2 cellular contexts compared by ENCODE assay signal in the genomic region with DNA sequence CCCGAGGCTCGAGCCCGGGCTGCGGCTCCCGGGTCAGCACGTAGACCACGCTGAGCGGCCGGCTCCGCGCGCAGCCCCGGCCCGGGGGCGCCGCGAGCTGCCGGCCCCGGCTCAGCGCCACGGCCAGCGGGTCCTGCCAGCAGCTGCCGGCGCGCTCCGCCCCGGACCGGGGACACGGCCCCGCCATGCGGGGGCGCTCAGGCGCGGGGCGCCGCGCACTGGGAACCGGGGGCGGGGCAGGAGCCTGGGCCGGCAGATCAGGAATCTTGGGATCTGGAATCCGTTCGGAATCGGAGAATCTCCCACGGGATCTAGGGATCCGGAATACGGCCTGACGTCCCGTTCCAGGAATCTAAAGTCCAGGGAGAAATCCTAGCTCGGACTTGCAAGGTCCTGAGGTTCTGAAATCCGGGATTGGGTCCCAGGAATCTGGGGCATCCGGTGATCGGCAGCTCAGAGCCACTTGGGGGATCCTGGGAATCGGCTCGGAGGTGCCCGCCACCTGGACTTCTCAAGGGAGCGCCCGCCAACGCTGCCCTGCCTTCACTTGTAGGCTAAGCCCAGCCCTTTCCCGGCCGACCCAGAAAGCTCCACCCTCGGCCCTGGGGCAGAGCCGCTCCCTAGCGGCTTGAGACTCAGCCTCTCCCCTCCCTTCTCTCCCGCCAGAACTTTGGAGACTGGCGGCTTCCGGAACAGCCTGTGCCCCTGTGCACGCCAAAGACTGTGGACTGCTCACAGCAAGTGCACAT.
A peak's percentile ranks its signal among the peaks of the same experiment; 100 is the strongest.
TF ChIP-seq lines count a peak whose summit lies in the region.

A gene with protein sequence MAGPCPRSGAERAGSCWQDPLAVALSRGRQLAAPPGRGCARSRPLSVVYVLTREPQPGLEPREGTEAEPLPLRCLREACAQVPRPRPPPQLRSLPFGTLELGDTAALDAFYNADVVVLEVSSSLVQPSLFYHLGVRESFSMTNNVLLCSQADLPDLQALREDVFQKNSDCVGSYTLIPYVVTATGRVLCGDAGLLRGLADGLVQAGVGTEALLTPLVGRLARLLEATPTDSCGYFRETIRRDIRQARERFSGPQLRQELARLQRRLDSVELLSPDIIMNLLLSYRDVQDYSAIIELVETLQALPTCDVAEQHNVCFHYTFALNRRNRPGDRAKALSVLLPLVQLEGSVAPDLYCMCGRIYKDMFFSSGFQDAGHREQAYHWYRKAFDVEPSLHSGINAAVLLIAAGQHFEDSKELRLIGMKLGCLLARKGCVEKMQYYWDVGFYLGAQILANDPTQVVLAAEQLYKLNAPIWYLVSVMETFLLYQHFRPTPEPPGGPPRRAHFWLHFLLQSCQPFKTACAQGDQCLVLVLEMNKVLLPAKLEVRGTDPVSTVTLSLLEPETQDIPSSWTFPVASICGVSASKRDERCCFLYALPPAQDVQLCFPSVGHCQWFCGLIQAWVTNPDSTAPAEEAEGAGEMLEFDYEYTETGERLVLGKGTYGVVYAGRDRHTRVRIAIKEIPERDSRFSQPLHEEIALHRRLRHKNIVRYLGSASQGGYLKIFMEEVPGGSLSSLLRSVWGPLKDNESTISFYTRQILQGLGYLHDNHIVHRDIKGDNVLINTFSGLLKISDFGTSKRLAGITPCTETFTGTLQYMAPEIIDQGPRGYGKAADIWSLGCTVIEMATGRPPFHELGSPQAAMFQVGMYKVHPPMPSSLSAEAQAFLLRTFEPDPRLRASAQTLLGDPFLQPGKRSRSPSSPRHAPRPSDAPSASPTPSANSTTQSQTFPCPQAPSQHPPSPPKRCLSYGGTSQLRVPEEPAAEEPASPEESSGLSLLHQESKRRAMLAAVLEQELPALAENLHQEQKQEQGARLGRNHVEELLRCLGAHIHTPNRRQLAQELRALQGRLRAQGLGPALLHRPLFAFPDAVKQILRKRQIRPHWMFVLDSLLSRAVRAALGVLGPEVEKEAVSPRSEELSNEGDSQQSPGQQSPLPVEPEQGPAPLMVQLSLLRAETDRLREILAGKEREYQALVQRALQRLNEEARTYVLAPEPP (N-terminal part only) (minus strand): TSS at position 551 of the 749 bp plus-strand sequence. CDS start 364 bp downstream, at position 187.

TF ChIP-seq in HEK293, 187 proteins besides CTCF, POLR2A, EP300 and RAD21 (continues in another document):
- TF ChIP-seq, protein P1, sequence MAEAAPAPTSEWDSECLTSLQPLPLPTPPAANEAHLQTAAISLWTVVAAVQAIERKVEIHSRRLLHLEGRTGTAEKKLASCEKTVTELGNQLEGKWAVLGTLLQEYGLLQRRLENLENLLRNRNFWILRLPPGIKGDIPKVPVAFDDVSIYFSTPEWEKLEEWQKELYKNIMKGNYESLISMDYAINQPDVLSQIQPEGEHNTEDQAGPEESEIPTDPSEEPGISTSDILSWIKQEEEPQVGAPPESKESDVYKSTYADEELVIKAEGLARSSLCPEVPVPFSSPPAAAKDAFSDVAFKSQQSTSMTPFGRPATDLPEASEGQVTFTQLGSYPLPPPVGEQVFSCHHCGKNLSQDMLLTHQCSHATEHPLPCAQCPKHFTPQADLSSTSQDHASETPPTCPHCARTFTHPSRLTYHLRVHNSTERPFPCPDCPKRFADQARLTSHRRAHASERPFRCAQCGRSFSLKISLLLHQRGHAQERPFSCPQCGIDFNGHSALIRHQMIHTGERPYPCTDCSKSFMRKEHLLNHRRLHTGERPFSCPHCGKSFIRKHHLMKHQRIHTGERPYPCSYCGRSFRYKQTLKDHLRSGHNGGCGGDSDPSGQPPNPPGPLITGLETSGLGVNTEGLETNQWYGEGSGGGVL (tag by site-specific recombination; IDR thresholded peaks at IDR 0.05): no peak
- TF ChIP-seq ZNF571 (tag by site-specific recombination; IDR thresholded peaks at IDR 0.05) (no peak), ZNF501 (tag by site-specific recombination; IDR thresholded peaks at IDR 0.05) (peak; percentile 67; the same call in 1 of the 2 replicates), ZNF37A (tag by site-specific recombination; IDR thresholded peaks at IDR 0.05) (no peak), ZNF610 (tag by site-specific recombination; IDR thresholded peaks at IDR 0.05; ENCODE audit: borderline replicate concordance) (peak; percentile 98), ZNF558 (tag by site-specific recombination; IDR thresholded peaks at IDR 0.05) (0 out of 2 replicates have a peak, but pooled peaks have one; percentile 39), ZNF324 (tag by site-specific recombination; IDR thresholded peaks at IDR 0.05) (0 out of 2 replicates have a peak, but pooled peaks have one; percentile 29), EGR2 (tag by site-specific recombination; IDR thresholded peaks at IDR 0.05; ENCODE audit: low read depth) (peak; percentile 27; the same call in 1 of the 2 replicates), ZNF768 (tag by site-specific recombination; IDR thresholded peaks at IDR 0.05) (no peak; the same call in 1 of the 2 replicates), HIC1 (tag by site-specific recombination; IDR thresholded peaks at IDR 0.05) (no peak), ZIC2 (tag by site-specific recombination; IDR thresholded peaks at IDR 0.05) (no peak), ZNF76 (tag by site-specific recombination; IDR thresholded peaks at IDR 0.05; ENCODE audit: borderline replicate concordance, low read depth) (peak; percentile 81), ZNF561 (tag by site-specific recombination; IDR thresholded peaks at IDR 0.05; ENCODE audit: borderline replicate concordance) (no peak; the same call in 1 of the 2 replicates), ZNF600 (tag by site-specific recombination; IDR thresholded peaks at IDR 0.05) (peak; percentile 98), BCL11A (tag by site-specific recombination; IDR thresholded peaks at IDR 0.05; ENCODE audit: low read depth) (no peak), ZNF785 (tag by site-specific recombination; IDR thresholded peaks at IDR 0.05) (no peak), ZNF175 (tag by site-specific recombination; IDR thresholded peaks at IDR 0.05) (no peak)
- TF ChIP-seq, protein P2, sequence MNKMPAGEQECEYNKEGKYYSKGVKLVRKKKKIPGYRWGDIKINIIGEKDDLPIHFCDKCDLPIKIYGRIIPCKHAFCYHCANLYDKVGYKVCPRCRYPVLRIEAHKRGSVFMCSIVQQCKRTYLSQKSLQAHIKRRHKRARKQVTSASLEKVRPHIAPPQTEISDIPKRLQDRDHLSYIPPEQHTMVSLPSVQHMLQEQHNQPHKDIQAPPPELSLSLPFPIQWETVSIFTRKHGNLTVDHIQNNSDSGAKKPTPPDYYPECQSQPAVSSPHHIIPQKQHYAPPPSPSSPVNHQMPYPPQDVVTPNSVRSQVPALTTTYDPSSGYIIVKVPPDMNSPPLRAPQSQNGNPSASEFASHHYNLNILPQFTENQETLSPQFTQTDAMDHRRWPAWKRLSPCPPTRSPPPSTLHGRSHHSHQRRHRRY (tag by site-specific recombination; IDR thresholded peaks at IDR 0.05): no peak
- TF ChIP-seq, protein P3, sequence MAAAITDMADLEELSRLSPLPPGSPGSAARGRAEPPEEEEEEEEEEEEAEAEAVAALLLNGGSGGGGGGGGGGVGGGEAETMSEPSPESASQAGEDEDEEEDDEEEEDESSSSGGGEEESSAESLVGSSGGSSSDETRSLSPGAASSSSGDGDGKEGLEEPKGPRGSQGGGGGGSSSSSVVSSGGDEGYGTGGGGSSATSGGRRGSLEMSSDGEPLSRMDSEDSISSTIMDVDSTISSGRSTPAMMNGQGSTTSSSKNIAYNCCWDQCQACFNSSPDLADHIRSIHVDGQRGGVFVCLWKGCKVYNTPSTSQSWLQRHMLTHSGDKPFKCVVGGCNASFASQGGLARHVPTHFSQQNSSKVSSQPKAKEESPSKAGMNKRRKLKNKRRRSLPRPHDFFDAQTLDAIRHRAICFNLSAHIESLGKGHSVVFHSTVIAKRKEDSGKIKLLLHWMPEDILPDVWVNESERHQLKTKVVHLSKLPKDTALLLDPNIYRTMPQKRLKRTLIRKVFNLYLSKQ (tag by site-specific recombination; IDR thresholded peaks at IDR 0.05; ENCODE audit: borderline replicate concordance): no peak

TF ChIP-seq in HepG2, 621 proteins besides CTCF, POLR2A, EP300 and RAD21 (continued from another document and continues in another):
- TF ChIP-seq GFI1 (CRISPR knock-in tag; IDR thresholded peaks at IDR 0.05; ENCODE audit: borderline replicate concordance) (peak; percentile 53; the same call in 1 of the 2 replicates), ELF1 (CRISPR knock-in tag; IDR thresholded peaks at IDR 0.05) (peak; percentile 10; the same call in 1 of the 2 replicates), ZNF33B (CRISPR knock-in tag; IDR thresholded peaks at IDR 0.05) (no peak), AKAP8 (CRISPR knock-in tag; IDR thresholded peaks at IDR 0.05) (peak; percentile 33; the same call in 1 of the 2 replicates), ZFP36L2 (CRISPR knock-in tag; IDR thresholded peaks at IDR 0.05) (no peak), PCBP2 (optimal IDR thresholded peaks at IDR 0.05; ENCODE audit: low read depth, low read length, poor library complexity, severe bottlenecking) (no peak), SMAD1 (CRISPR knock-in tag; IDR thresholded peaks at IDR 0.05; ENCODE audit: borderline replicate concordance, low read depth) (no peak), ZNF749 (CRISPR knock-in tag; IDR thresholded peaks at IDR 0.05; ENCODE audit: borderline replicate concordance) (no peak), ZNF142 (CRISPR knock-in tag; IDR thresholded peaks at IDR 0.05) (no peak), GMEB1 (CRISPR knock-in tag; IDR thresholded peaks at IDR 0.05; ENCODE audit: borderline replicate concordance) (peak; percentile 16; the same call in 1 of the 2 replicates), KDM3A (CRISPR knock-in tag; IDR thresholded peaks at IDR 0.05; ENCODE audit: low read depth) (0 out of 2 replicates have a peak, but pooled peaks have one; percentile 20), SMAD9 (CRISPR knock-in tag; IDR thresholded peaks at IDR 0.05) (no peak), HNRNPL (IDR thresholded peaks at IDR 0.05; ENCODE audit: low read depth, low read length) (0 out of 2 replicates have a peak, but pooled peaks have one; percentile 37), ZNF781 (CRISPR knock-in tag; IDR thresholded peaks at IDR 0.05; ENCODE audit: borderline replicate concordance, not compliant biosample characterization) (no peak), NRL (CRISPR knock-in tag; IDR thresholded peaks at IDR 0.05; ENCODE audit: borderline replicate concordance) (0 out of 2 replicates have a peak, but pooled peaks have one; percentile 57), MAFG (CRISPR knock-in tag; IDR thresholded peaks at IDR 0.05) (no peak)
- TF ChIP-seq, protein P4, sequence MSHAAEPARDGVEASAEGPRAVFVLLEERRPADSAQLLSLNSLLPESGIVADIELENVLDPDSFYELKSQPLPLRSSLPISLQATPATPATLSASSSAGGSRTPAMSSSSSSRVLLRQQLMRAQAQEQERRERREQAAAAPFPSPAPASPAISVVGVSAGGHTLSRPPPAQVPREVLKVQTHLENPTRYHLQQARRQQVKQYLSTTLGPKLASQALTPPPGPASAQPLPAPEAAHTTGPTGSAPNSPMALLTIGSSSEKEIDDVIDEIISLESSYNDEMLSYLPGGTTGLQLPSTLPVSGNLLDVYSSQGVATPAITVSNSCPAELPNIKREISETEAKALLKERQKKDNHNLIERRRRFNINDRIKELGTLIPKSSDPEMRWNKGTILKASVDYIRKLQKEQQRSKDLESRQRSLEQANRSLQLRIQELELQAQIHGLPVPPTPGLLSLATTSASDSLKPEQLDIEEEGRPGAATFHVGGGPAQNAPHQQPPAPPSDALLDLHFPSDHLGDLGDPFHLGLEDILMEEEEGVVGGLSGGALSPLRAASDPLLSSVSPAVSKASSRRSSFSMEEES (CRISPR knock-in tag; IDR thresholded peaks at IDR 0.05): 0 out of 2 replicates have a peak, but pooled peaks have one; percentile 20
